1 cellular context compared by ENCODE assay signal in genomic region chr1:34292472-34292871, GRCh38.
TF ChIP-seq lines count a peak whose summit lies in the region.

No MANE protein-coding gene starts in this region.

TF ChIP-seq in H1, 55 proteins besides CTCF, POLR2A, EP300 and RAD21:
- TF ChIP-seq CEBPB (IDR thresholded peaks at IDR 0.05; ENCODE audit: low read depth, low read length) (no peak), KDM5A (IDR thresholded peaks at IDR 0.05; ENCODE audit: low read length) (no peak), SIN3A (conservative IDR thresholded peaks at IDR 0.05 in 1 of 2, IDR thresholded peaks at IDR 0.05 in 1 of 2; ENCODE audit: low read depth in 1 of 2, low read length in 2 of 2) (no peak), MAFK (IDR thresholded peaks at IDR 0.05; ENCODE audit: low read depth, low read length) (no peak), JUND (IDR thresholded peaks at IDR 0.05; ENCODE audit: low read length) (no peak), SRF (IDR thresholded peaks at IDR 0.05; ENCODE audit: low read depth, low read length) (no peak), ZNF274 (IDR thresholded peaks at IDR 0.05; ENCODE audit: borderline replicate concordance, extremely low read depth, low read length) (no peak), TAF7 (optimal IDR thresholded peaks at IDR 0.05; ENCODE audit: borderline replicate concordance, low read depth, low read length) (no peak), SUZ12 (IDR thresholded peaks at IDR 0.05; ENCODE audit: low read length) (no peak), CTBP2 (IDR thresholded peaks at IDR 0.05; ENCODE audit: borderline replicate concordance, insufficient read depth, insufficient read length, low read length) (no peak), GABPA (IDR thresholded peaks at IDR 0.05; ENCODE audit: borderline replicate concordance, insufficient read depth, low read length) (no peak), CBX8 (IDR thresholded peaks at IDR 0.05; ENCODE audit: borderline replicate concordance, low read depth, low read length) (no peak), TCF12 (IDR thresholded peaks at IDR 0.05; ENCODE audit: low read depth, low read length) (no peak), HDAC2 (IDR thresholded peaks at IDR 0.05; ENCODE audit: borderline replicate concordance in 1 of 2, low read depth in 2 of 2, low read length in 2 of 2) (no peak), RFX5 (IDR thresholded peaks at IDR 0.05; ENCODE audit: borderline replicate concordance, low read depth, low read length) (no peak), SAP30 (IDR thresholded peaks at IDR 0.05; ENCODE audit: insufficient read depth, insufficient replicate concordance, low read length) (no peak)
